In genomic region chrX:150587585-150588503, GRCh38 we compare ENCODE assay signal across 8 cellular contexts. TPM values are rescaled to one million over a fixed set of nuclear protein-coding genes. Genes with fewer than 3 reads are reported as not detected.
DNase-seq lines count a peak whose midpoint lies in the region; ATAC-seq and TF ChIP-seq lines count a peak whose summit lies in the region.

No MANE protein-coding gene starts in this region.

- no peak for TF ChIP-seq EP300 in transverse colon (IDR thresholded peaks at IDR 0.05; ENCODE audit: low read depth)

- no peak for ATAC-seq in HG03442 (IDR thresholded peaks at IDR 0.05; ENCODE audit: unreplicated experiment)
- ATAC-seq in HG03097 (IDR thresholded peaks at IDR 0.05; ENCODE audit: low FRiP score, unreplicated experiment): no peak

- no peaks in the 10 kb centered on the region for H3K27me3 ChIP-seq in transverse colon

- no peaks in the 10 kb centered on the region for H3K36me3 ChIP-seq in transverse colon

- in situ Hi-C loops in transverse colon (cut with MboI; ENCODE audit: low pct_ligation_motif_present in 1 of 4, low pct_unique_long_range_greater_than_20kb in 1 of 4, low sequenced_read_pairs in 3 of 4): no loop called here

- POLR2A ChIA-PET in GM10248 (lab: Yijun Ruan, JAX): no interaction called here

- TF ChIP-seq POLR2A in transverse colon (IDR thresholded peaks at IDR 0.05): no peak

- WGBS in transverse colon (ENCODE audit: low coverage in 1 of 2), 2 donors: 62 to 87% methylated on average over 4 to 8 of the region's 8 CpGs

- H3K27ac ChIP-seq in transverse colon: no peak overlapping the region

- TF ChIP-seq CTCF in GM10248 (IDR thresholded peaks at IDR 0.05; ENCODE audit: control extremely low read depth, extremely low read depth, low read depth, missing control alignments): peak; percentile 49
- peak in 4 of 5 experiments; percentile 32 to 57 (median 44) for TF ChIP-seq CTCF in transverse colon (IDR thresholded peaks at IDR 0.05)

- DNase-seq in GM10248 (ENCODE audit: extremely low spot score): no peak
- DNase-seq in NCI-H748 (lab: John Stamatoyannopoulos, UW; ENCODE audit: unreplicated experiment): peak; percentile 14
- DNase-seq in activated naive CD4-positive, alpha-beta T cell treated with anti-CD3 and anti-CD28 coated beads, Interleukin-2, amount 50 U/mL, for 16 hours: peak; percentile 52
- peak; percentile 36 for DNase-seq in left kidney (ENCODE audit: low read depth, low spot score)
- DNase-seq in transverse colon: no peak
- no peak for DNase-seq in Ammon's horn (ENCODE audit: low spot score)

- CTCF ChIA-PET in GM10248 (lab: Yijun Ruan, JAX): interaction anchor here (1.0 to 2.1 kb wide), 8 partner anchors 10 to 44 kb away, joined by 3 to 8 read pairs (median 4); no protein-coding TSS in a partner anchor

- peaks cover 0 to 4% (median 0%) of the 10 kb centered on the region in 4 donors for H3K4me1 ChIP-seq in transverse colon

- H3K9me3 ChIP-seq in transverse colon: no peaks in the 10 kb centered on the region

- intact Hi-C loops in transverse colon (cut with DNase I; ENCODE audit: low total_unique reads): no loop called here

- H3K4me3 ChIP-seq in transverse colon: no peak overlapping the region

RNA-seq across cellular contexts. Expression of gene MTM1, which starts 19.4 kb away (rescaled TPM):
- 10 to 100 TPM; 12.7 to 73.2 (median 44.7) TPM for total RNA-seq in transverse colon

Comparison
In these comparisons a context has a peak if more than half of its experiments do, and no peak if none do; other contexts are left out.
1. DNase-seq: peak in NCI-H748 (single experiment), activated naive CD4-positive, alpha-beta T cell treated with anti-CD3 and anti-CD28 coated beads, Interleukin-2, amount 50 U/mL, for 16 hours (single experiment) and left kidney (single experiment); none in GM10248 (single experiment), transverse colon (single experiment) and Ammon's horn (single experiment).